16 cellular contexts compared by ENCODE assay signal in the genomic region with DNA sequence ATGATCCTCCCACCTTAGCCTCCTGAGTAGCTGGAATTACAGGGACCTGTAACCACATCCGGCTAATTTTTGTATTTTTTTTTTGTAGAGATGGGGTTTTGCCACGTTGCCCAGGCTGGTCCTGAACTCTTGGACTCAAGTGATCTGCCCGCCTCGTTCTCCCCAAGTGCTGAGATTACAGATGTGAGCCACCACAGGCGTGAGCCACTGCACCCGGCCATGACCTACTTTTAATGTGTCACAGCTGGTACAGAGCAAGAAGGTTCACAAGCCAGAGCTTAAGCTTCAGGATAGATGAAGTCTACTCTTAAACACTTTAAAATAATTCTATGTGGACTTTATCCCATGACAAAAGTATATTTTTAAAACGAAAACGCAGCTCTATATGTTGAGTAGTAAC. TPM values are rescaled to one million over a fixed set of nuclear protein-coding genes. Genes with fewer than 3 reads are reported as not detected.
DNase-seq lines count a peak whose midpoint lies in the region; ATAC-seq and TF ChIP-seq lines count a peak whose summit lies in the region.
"Had no signal": no experiment of that assay in that cellular context is flagged by ENCODE, and none has a peak within 500 bp of the region (broad histone marks: within the 10 kb centered on the region; RNA-seq: fewer than 3 reads in every experiment).

No MANE protein-coding gene starts in this region.

- H2AFZ ChIP-seq in KMS-11 (ENCODE audit: low read depth) = no peak overlapping the region
- H2AFZ ChIP-seq: GM23338 had no signal

- no peak for ATAC-seq in effector memory CD8-positive, alpha-beta T cell (replicated peaks)
- no peak for ATAC-seq in Right ventricle myocardium inferior
- ATAC-seq: CD8-positive, alpha-beta T cell; GM23338 had no signal

- H3K4me1 ChIP-seq in KMS-11 (ENCODE audit: low read depth, poor library complexity, severe bottlenecking) = peaks cover 74% of the 10 kb centered on the region

- no peaks in the 10 kb centered on the region for H3K27me3 ChIP-seq in KMS-11 (ENCODE audit: insufficient read depth, low read depth)
- H3K27me3 ChIP-seq: BLaER1 treated with 17β-estradiol and CSF1 and Interleukin-3, amounts not matched to agents 10 nM and 100 nM had no signal

- H3K36me3 ChIP-seq in KMS-11 (ENCODE audit: insufficient read depth) = peaks cover 15% of the 10 kb centered on the region; the same call in 1 of the 2 replicates

- H3K9ac ChIP-seq in KMS-11 = no peak overlapping the region

- no peak overlapping the region for H3K4me3 Mint-ChIP-seq in effector memory CD8-positive, alpha-beta T cell
- no peak overlapping the region for H3K4me3 Mint-ChIP-seq in neural crest cell
- H3K4me3 Mint-ChIP-seq: CD8-positive, alpha-beta T cell; GM23338 had no signal

- H3K79me2 ChIP-seq in KMS-11 (ENCODE audit: insufficient read depth, low read depth) = peaks cover 59% of the 10 kb centered on the region

- intact Hi-C loops in Right ventricle myocardium inferior (cut with DNase I) = no loop called here

- TF ChIP-seq CTCF in KMS-11 (conservative IDR thresholded peaks at IDR 0.05; ENCODE audit: low read depth, low read length) (no peak), neural crest cell (conservative IDR thresholded peaks at IDR 0.05) (no peak)

- H3K27ac ChIP-seq in KMS-11 = peak overlapping the region; percentile 85; the same call in 1 of the 2 replicates
- H3K27ac ChIP-seq: BLaER1 treated with 17β-estradiol and CSF1 and Interleukin-3, amounts not matched to agents 10 nM and 100 nM; HL-60 had no signal

- no peaks in the 10 kb centered on the region for H3K27me3 Mint-ChIP-seq in effector memory CD8-positive, alpha-beta T cell
- H3K27me3 Mint-ChIP-seq in neural crest cell (ENCODE audit: low read depth) = no peaks in the 10 kb centered on the region

- H3K27ac Mint-ChIP-seq in effector memory CD8-positive, alpha-beta T cell = peak overlapping the region; percentile 28 to 60
- H3K27ac Mint-ChIP-seq in neural crest cell (ENCODE audit: unreplicated experiment) = peak overlapping the region; percentile 50
- H3K27ac Mint-ChIP-seq: CD8-positive, alpha-beta T cell; GM23338 had no signal

- H3K4me2 ChIP-seq in KMS-11 = peak overlapping the region; percentile 45; the same call in 1 of the 2 replicates
- H3K4me2 ChIP-seq: GM23338 had no signal

- H3K4me1 Mint-ChIP-seq in effector memory CD8-positive, alpha-beta T cell (ENCODE audit: low read depth in 2 of 2) = peaks cover 6 to 10% of the 10 kb centered on the region in 2 donors
- H3K4me1 Mint-ChIP-seq in neural crest cell = no peaks in the 10 kb centered on the region
- H3K4me1 Mint-ChIP-seq: GM23338 had no signal

- H3K36me3 Mint-ChIP-seq in effector memory CD8-positive, alpha-beta T cell (ENCODE audit: insufficient read depth) = peaks cover 74% of the 10 kb centered on the region
- H3K36me3 Mint-ChIP-seq in neural crest cell (ENCODE audit: low read depth) = peaks cover 7% of the 10 kb centered on the region

- H4K20me1 ChIP-seq in KMS-11 (ENCODE audit: insufficient read depth) = no peaks in the 10 kb centered on the region; the same call in 1 of the 2 replicates

- no peaks in the 10 kb centered on the region for H3K9me3 Mint-ChIP-seq in effector memory CD8-positive, alpha-beta T cell
- no peaks in the 10 kb centered on the region for H3K9me3 Mint-ChIP-seq in neural crest cell
- H3K9me3 Mint-ChIP-seq: CD8-positive, alpha-beta T cell; GM23338 had no signal

- H3K4me3 ChIP-seq in KMS-11 (IDR thresholded peaks at IDR 0.05; ENCODE audit: insufficient read depth, low read depth, low read length) = no peak overlapping the region
- H3K4me3 ChIP-seq: BLaER1 treated with 17β-estradiol and CSF1 and Interleukin-3, amounts not matched to agents 10 nM and 100 nM; GM23338 had no signal

- no peak for DNase-seq in effector memory CD8-positive, alpha-beta T cell
- no peak for DNase-seq in neural crest cell (ENCODE audit: low read depth, low spot score)
- no peak for DNase-seq in NOMO-1 treated with DMSO at 0.1 percent for 48 hours (lab: John Stamatoyannopoulos, UW; ENCODE audit: unreplicated experiment)
- DNase-seq in Right ventricle myocardium inferior (ENCODE audit: missing footprints) = no peak
- no peak for DNase-seq in NCI-H2029 treated with DMSO at 0.1 percent for 48 hours (lab: John Stamatoyannopoulos, UW)
- no peak for DNase-seq in MV-4-11 (lab: John Stamatoyannopoulos, UW)
- DNase-seq: 8988T; Calu3; CD8-positive, alpha-beta T cell; DMS79 treated with DMSO at 0.1 percent for 48 hours; GF-D8; HCEC 1CT had no signal

RNA-seq across cellular contexts. Expression of a gene that starts 23.6 kb away (rescaled TPM):
- total RNA-seq in neural crest cell (22.1 and 24.1 TPM in 2 replicates), Right ventricle myocardium inferior (27.4 TPM)
